In the genomic region with DNA sequence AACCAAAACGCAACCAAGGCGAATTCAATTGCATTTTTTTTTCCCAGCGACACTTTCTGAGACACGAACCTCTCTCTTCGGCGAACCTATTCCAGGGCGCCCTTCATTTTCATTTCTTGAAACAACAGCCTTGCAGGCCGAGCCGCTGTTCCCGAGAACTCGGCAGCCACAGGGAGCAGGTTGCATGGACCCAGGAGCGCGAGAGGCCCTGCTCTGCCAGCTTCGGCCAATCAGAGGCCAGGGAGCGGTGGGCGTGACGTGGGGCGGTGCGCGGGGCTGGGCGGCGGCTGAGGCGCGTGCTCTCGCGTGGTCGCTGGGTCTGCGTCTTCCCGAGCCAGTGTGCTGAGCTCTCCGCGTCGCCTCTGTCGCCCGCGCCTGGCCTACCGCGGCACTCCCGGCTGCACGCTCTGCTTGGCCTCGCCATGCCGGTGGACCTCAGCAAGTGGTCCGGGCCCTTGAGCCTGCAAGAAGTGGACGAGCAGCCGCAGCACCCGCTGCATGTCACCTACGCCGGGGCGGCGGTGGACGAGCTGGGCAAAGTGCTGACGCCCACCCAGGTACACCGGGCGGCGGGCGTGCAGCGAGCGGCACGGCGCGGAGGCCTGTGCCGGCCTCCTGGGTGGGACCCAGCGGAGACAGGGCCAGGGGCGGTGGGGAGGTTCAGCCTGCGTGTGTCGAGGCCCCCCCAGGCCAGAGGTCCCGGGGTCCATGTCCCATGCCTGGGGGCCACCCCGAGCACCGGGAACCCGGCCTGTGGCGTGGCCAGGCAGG, we compare ENCODE assay signal across 1 cellular context.
A peak's percentile ranks its signal among the peaks of the same experiment; 100 is the strongest.
TF ChIP-seq lines count a peak whose summit lies in the region.

PEBP1 (plus strand) TSS at position 337 of the 771 bp plus-strand sequence; CDS start at position 423, 86 bp downstream.

TF ChIP-seq in K562, 482 proteins besides CTCF, POLR2A, EP300 and RAD21 (continued from another document and continues in another):
- TF ChIP-seq, protein P1, sequence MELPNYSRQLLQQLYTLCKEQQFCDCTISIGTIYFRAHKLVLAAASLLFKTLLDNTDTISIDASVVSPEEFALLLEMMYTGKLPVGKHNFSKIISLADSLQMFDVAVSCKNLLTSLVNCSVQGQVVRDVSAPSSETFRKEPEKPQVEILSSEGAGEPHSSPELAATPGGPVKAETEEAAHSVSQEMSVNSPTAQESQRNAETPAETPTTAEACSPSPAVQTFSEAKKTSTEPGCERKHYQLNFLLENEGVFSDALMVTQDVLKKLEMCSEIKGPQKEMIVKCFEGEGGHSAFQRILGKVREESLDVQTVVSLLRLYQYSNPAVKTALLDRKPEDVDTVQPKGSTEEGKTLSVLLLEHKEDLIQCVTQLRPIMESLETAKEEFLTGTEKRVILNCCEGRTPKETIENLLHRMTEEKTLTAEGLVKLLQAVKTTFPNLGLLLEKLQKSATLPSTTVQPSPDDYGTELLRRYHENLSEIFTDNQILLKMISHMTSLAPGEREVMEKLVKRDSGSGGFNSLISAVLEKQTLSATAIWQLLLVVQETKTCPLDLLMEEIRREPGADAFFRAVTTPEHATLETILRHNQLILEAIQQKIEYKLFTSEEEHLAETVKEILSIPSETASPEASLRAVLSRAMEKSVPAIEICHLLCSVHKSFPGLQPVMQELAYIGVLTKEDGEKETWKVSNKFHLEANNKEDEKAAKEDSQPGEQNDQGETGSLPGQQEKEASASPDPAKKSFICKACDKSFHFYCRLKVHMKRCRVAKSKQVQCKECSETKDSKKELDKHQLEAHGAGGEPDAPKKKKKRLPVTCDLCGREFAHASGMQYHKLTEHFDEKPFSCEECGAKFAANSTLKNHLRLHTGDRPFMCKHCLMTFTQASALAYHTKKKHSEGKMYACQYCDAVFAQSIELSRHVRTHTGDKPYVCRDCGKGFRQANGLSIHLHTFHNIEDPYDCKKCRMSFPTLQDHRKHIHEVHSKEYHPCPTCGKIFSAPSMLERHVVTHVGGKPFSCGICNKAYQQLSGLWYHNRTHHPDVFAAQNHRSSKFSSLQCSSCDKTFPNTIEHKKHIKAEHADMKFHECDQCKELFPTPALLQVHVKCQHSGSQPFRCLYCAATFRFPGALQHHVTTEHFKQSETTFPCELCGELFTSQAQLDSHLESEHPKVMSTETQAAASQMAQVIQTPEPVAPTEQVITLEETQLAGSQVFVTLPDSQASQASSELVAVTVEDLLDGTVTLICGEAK (IDR thresholded peaks at IDR 0.05) = no peak
- TF ChIP-seq, protein P1 (CRISPR knock-in tag; IDR thresholded peaks at IDR 0.05) = no peak
- TF ChIP-seq MTF1 (CRISPR knock-in tag; IDR thresholded peaks at IDR 0.05; ENCODE audit: borderline replicate concordance) (no peak), CBX1 (IDR thresholded peaks at IDR 0.05; ENCODE audit: low read depth) (no peak; the same call in 1 of the 2 replicates), SOX6 (IDR thresholded peaks at IDR 0.05) (no peak), ZNF23 (CRISPR knock-in tag; IDR thresholded peaks at IDR 0.05) (no peak), RFX7 (CRISPR knock-in tag; IDR thresholded peaks at IDR 0.05) (no peak), BCOR (IDR thresholded peaks at IDR 0.05) (no peak; the same call in 1 of the 2 replicates), POLR2G (IDR thresholded peaks at IDR 0.05; ENCODE audit: low read depth, low read length) (peak; percentile 95), NR4A1 (CRISPR knock-in tag; IDR thresholded peaks at IDR 0.05) (no peak), NR4A1 (tag; IDR thresholded peaks at IDR 0.05) (no peak), FOXK1 (CRISPR knock-in tag; IDR thresholded peaks at IDR 0.05; ENCODE audit: borderline replicate concordance) (no peak; the same call in 1 of the 2 replicates), ZNF140 (CRISPR knock-in tag; IDR thresholded peaks at IDR 0.05) (no peak), FUS (optimal IDR thresholded peaks at IDR 0.05; ENCODE audit: low read depth, low read length) (peak; percentile 28), DMBX1 (CRISPR knock-in tag; IDR thresholded peaks at IDR 0.05; ENCODE audit: borderline replicate concordance) (no peak), ZBTB43 (CRISPR knock-in tag; IDR thresholded peaks at IDR 0.05) (no peak; the same call in 1 of the 2 replicates), NUFIP1 (IDR thresholded peaks at IDR 0.05; ENCODE audit: partially characterized antibody) (no peak), ZNF354B (CRISPR knock-in tag; IDR thresholded peaks at IDR 0.05) (no peak), XRCC4 (IDR thresholded peaks at IDR 0.05; ENCODE audit: extremely low read depth, insufficient read depth, insufficient read length) (no peak), PHF21A (IDR thresholded peaks at IDR 0.05; ENCODE audit: borderline replicate concordance, low read depth) (no peak), MED1 (CRISPR knock-in tag; IDR thresholded peaks at IDR 0.05; ENCODE audit: borderline replicate concordance) (no peak), MAFK (IDR thresholded peaks at IDR 0.05; ENCODE audit: low read length) (no peak), RBM14 (IDR thresholded peaks at IDR 0.05; ENCODE audit: borderline replicate concordance, insufficient read depth, low read depth, low read length) (no peak), HINFP (tag; conservative IDR thresholded peaks at IDR 0.05; ENCODE audit: low read depth) (no peak), SMARCA4 (IDR thresholded peaks at IDR 0.05) (no peak), NFYB (IDR thresholded peaks at IDR 0.05; ENCODE audit: extremely low read depth, insufficient read length) (peak; percentile 88), RFX5 (IDR thresholded peaks at IDR 0.05; ENCODE audit: low read depth, low read length) (0 out of 2 replicates have a peak, but pooled peaks have one; percentile 17), ZNF561 (CRISPR knock-in tag; conservative IDR thresholded peaks at IDR 0.05) (no peak), KLF6 (CRISPR knock-in tag; IDR thresholded peaks at IDR 0.05; ENCODE audit: borderline replicate concordance) (no peak), ELK1 (CRISPR knock-in tag; IDR thresholded peaks at IDR 0.05) (no peak), RHOXF2B (CRISPR knock-in tag; conservative IDR thresholded peaks at IDR 0.05) (no peak), L3MBTL2 (IDR thresholded peaks at IDR 0.05) (peak; percentile 93), ZNF143 (CRISPR knock-in tag; IDR thresholded peaks at IDR 0.05) (no peak), POLR2AphosphoS5 (IDR thresholded peaks at IDR 0.05; ENCODE audit: control insufficient read depth, insufficient read depth, low read depth, low read length) (0 out of 2 replicates have a peak, but pooled peaks have one; percentile 58), SLC30A9 (CRISPR knock-in tag; IDR thresholded peaks at IDR 0.05) (no peak), TCF3 (CRISPR knock-in tag; IDR thresholded peaks at IDR 0.05) (no peak), ZNF717 (CRISPR knock-in tag; IDR thresholded peaks at IDR 0.05) (no peak)
- TF ChIP-seq, protein P2, sequence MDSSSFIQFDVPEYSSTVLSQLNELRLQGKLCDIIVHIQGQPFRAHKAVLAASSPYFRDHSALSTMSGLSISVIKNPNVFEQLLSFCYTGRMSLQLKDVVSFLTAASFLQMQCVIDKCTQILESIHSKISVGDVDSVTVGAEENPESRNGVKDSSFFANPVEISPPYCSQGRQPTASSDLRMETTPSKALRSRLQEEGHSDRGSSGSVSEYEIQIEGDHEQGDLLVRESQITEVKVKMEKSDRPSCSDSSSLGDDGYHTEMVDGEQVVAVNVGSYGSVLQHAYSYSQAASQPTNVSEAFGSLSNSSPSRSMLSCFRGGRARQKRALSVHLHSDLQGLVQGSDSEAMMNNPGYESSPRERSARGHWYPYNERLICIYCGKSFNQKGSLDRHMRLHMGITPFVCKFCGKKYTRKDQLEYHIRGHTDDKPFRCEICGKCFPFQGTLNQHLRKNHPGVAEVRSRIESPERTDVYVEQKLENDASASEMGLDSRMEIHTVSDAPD (CRISPR knock-in tag; IDR thresholded peaks at IDR 0.05) = no peak
- TF ChIP-seq, protein P3, sequence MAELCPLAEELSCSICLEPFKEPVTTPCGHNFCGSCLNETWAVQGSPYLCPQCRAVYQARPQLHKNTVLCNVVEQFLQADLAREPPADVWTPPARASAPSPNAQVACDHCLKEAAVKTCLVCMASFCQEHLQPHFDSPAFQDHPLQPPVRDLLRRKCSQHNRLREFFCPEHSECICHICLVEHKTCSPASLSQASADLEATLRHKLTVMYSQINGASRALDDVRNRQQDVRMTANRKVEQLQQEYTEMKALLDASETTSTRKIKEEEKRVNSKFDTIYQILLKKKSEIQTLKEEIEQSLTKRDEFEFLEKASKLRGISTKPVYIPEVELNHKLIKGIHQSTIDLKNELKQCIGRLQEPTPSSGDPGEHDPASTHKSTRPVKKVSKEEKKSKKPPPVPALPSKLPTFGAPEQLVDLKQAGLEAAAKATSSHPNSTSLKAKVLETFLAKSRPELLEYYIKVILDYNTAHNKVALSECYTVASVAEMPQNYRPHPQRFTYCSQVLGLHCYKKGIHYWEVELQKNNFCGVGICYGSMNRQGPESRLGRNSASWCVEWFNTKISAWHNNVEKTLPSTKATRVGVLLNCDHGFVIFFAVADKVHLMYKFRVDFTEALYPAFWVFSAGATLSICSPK (IDR thresholded peaks at IDR 0.05; ENCODE audit: borderline replicate concordance) = no peak
- TF ChIP-seq, protein P4, sequence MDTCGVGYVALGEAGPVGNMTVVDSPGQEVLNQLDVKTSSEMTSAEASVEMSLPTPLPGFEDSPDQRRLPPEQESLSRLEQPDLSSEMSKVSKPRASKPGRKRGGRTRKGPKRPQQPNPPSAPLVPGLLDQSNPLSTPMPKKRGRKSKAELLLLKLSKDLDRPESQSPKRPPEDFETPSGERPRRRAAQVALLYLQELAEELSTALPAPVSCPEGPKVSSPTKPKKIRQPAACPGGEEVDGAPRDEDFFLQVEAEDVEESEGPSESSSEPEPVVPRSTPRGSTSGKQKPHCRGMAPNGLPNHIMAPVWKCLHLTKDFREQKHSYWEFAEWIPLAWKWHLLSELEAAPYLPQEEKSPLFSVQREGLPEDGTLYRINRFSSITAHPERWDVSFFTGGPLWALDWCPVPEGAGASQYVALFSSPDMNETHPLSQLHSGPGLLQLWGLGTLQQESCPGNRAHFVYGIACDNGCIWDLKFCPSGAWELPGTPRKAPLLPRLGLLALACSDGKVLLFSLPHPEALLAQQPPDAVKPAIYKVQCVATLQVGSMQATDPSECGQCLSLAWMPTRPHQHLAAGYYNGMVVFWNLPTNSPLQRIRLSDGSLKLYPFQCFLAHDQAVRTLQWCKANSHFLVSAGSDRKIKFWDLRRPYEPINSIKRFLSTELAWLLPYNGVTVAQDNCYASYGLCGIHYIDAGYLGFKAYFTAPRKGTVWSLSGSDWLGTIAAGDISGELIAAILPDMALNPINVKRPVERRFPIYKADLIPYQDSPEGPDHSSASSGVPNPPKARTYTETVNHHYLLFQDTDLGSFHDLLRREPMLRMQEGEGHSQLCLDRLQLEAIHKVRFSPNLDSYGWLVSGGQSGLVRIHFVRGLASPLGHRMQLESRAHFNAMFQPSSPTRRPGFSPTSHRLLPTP (IDR thresholded peaks at IDR 0.05; ENCODE audit: borderline replicate concordance, extremely low read depth, insufficient read length) = no peak
